ENCODE assay signal across 8 cellular contexts in genomic region chr17:17823433-17824118, GRCh38. TPM values are rescaled to one million over a fixed set of nuclear protein-coding genes. Genes with fewer than 3 reads are reported as not detected.
DNase-seq lines count a peak whose midpoint lies in the region; ATAC-seq and TF ChIP-seq lines count a peak whose summit lies in the region.

No MANE protein-coding gene starts in this region.

- H3K9me3 Mint-ChIP-seq in activated CD4-positive, alpha-beta T cell treated with anti-CD3 and anti-CD28 coated beads for 36 hours (ENCODE audit: low read depth): no peaks in the 10 kb centered on the region

- CTCF ChIA-PET in activated CD4-positive, alpha-beta T cell treated with anti-CD3 and anti-CD28 coated beads for 36 hours (lab: Charles Lee): interaction anchor here (1.0 to 1.7 kb wide), 3 partner anchors 10 to 145 kb away, joined by 3 to 6 read pairs (median 5); no protein-coding TSS in a partner anchor

- POLR2A ChIA-PET in activated CD4-positive, alpha-beta T cell treated with anti-CD3 and anti-CD28 coated beads for 36 hours (lab: Charles Lee): interaction anchor here (1.0 to 2.9 kb wide), 3 partner anchors 10 to 26 kb away, joined by 4 to 9 read pairs (median 6); partner anchors contain the start of gene SREBF1

- peaks cover 92% of the 10 kb centered on the region for H3K4me1 Mint-ChIP-seq in activated CD4-positive, alpha-beta T cell treated with anti-CD3 and anti-CD28 coated beads for 36 hours

- H3K27me3 Mint-ChIP-seq in activated CD4-positive, alpha-beta T cell treated with anti-CD3 and anti-CD28 coated beads for 36 hours: no peaks in the 10 kb centered on the region

- peak overlapping the region; percentile 36 to 50 for H3K4me3 ChIP-seq in left lung

- ATAC-seq in GM18907 (IDR thresholded peaks at IDR 0.05; ENCODE audit: unreplicated experiment) (peak; percentile 68), HG03135 (IDR thresholded peaks at IDR 0.05; ENCODE audit: unreplicated experiment) (peak; percentile 72), left lung (peak; percentile 86)
- peak; percentile 80 for ATAC-seq in activated CD4-positive, alpha-beta T cell treated with anti-CD3 and anti-CD28 coated beads for 36 hours

- peaks cover 38% of the 10 kb centered on the region for H3K36me3 Mint-ChIP-seq in activated CD4-positive, alpha-beta T cell treated with anti-CD3 and anti-CD28 coated beads for 36 hours (ENCODE audit: low read depth)

- no peaks in the 10 kb centered on the region for H3K27me3 ChIP-seq in left lung

- H3K4me3 Mint-ChIP-seq in activated CD4-positive, alpha-beta T cell treated with anti-CD3 and anti-CD28 coated beads for 36 hours: peak overlapping the region; percentile 72

- H3K27ac ChIP-seq in cingulate gyrus (ENCODE audit: low read depth, low read length) (peak overlapping the region; percentile 92), left lung (peak overlapping the region; percentile 77 to 86)

- DNase-seq in AG20443 (ENCODE audit: low spot score): peak; percentile 99
- peak; percentile 67 for DNase-seq in NCI-H446 treated with DMSO at 0.1 percent for 48 hours (lab: John Stamatoyannopoulos, UW)
- peak; percentile 90 for DNase-seq in activated CD4-positive, alpha-beta T cell treated with anti-CD3 and anti-CD28 coated beads for 36 hours
- DNase-seq in left lung: peak; percentile 88 to 95
- DNase-seq in stimulated activated CD4-positive, alpha-beta T cell treated with anti-CD3 and anti-CD28 coated beads, Interleukin-2, amount 100 ng/mL, for 4 hours (ENCODE audit: low read depth): peak; percentile 57

- peak overlapping the region; percentile 96 for H3K27ac Mint-ChIP-seq in activated CD4-positive, alpha-beta T cell treated with anti-CD3 and anti-CD28 coated beads for 36 hours

- intact Hi-C loops in activated CD4-positive, alpha-beta T cell treated with anti-CD3 and anti-CD28 coated beads for 36 hours (cut with DNase I, micrococcal nuclease): loop anchor here (1.0 to 5.0 kb wide), 8 partner anchors 13 to 359 kb away; partner anchors contain the start of genes SREBF1 (in 2 of the 2), ALKBH5 (in 1 of the 2), DRC3 (in 1 of the 2) and TOM1L2 (in 1 of the 2)
- intact Hi-C loops in left lung (cut with DNase I): no loop called here

- H3K9me3 ChIP-seq in left lung: no peaks in the 10 kb centered on the region

- TF ChIP-seq CTCF in left lung (IDR thresholded peaks at IDR 0.05): no peak

- H3K36me3 ChIP-seq in left lung: peaks cover 0 to 29% of the 10 kb centered on the region in 2 donors

- H3K4me1 ChIP-seq in left lung: peaks cover 54 to 85% of the 10 kb centered on the region in 2 donors

RNA-seq across cellular contexts. Expression of gene SREBF1, which starts 13.2 kb away (rescaled TPM):
- total RNA-seq in activated CD4-positive, alpha-beta T cell treated with anti-CD3 and anti-CD28 coated beads for 36 hours: 10 to 100 TPM; 87.6 to 97.2 TPM
- total RNA-seq in left lung: 100 to 1,000 TPM; 112 to 122 TPM

Comparison
In these comparisons a context has a peak if more than half of its experiments do, and no peak if none do; other contexts are left out.
1. Peak in every context shown above with its lines: DNase-seq, ATAC-seq, H3K4me3 ChIP-seq and H3K27ac ChIP-seq.
2. intact Hi-C loops: an anchor here in activated CD4-positive, alpha-beta T cell treated with anti-CD3 and anti-CD28 coated beads for 36 hours (1.0 to 5.0 kb wide); none called in left lung.